In the genomic region with DNA sequence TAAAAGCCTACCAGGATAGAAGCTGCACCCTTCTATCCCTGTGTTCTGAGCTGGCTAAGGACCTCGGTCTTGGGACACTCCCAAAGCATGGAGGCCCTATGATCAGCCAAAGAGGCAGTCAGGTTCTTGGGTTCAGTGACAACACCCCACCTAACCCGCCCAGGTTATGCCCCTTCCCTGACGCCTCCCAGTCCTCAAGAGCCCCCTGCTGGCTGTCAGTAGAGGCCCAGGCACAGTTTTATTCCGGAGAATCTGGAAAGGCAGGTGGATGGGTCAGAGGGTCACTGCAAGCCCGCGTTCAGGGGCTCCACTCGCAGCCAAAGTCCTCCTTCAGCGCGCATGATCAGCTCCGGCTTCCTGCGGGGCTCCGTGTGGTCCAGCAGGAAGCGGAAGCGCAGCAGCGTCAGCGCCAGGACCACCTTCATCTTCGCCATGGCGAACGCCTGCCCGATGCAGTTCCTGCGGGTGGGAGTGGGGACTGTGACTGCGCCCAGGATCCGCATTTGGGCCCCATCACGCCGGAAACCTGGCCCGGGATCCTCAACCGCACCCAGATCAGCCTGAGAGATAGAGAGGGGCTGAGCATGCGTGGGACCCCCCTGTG, we compare ENCODE assay signal across 14 cellular contexts. TPM values are rescaled to one million over a fixed set of nuclear protein-coding genes. Genes with fewer than 3 reads are reported as not detected.
A peak's percentile ranks its signal among the peaks of the same experiment; 100 is the strongest.
DNase-seq lines count a peak whose midpoint lies in the region; ATAC-seq and TF ChIP-seq lines count a peak whose summit lies in the region.
"Had no signal": no experiment of that assay in that cellular context is flagged by ENCODE, and none has a peak within 500 bp of the region (broad histone marks: within the 10 kb centered on the region; RNA-seq: fewer than 3 reads in every experiment).

No MANE protein-coding gene starts in this region.

- no peaks in the 10 kb centered on the region for H3K9me2 ChIP-seq in MM.1S (replicated peaks; ENCODE audit: insufficient read depth, low read length)

- no peaks in the 10 kb centered on the region for H3F3A ChIP-seq in MM.1S (ENCODE audit: insufficient read depth, low read length)

- no peak overlapping the region for H3K27ac ChIP-seq in MM.1S (ENCODE audit: low read length)

- no peak overlapping the region for H3K4me3 ChIP-seq in MM.1S (ENCODE audit: low read length)

- H3K79me2 ChIP-seq in MM.1S (ENCODE audit: low read length) = no peaks in the 10 kb centered on the region

- no peaks in the 10 kb centered on the region for H4K20me1 ChIP-seq in MM.1S (ENCODE audit: insufficient read depth, low read length)

- peaks cover 99% of the 10 kb centered on the region for H3K27me3 ChIP-seq in MM.1S (replicated peaks; ENCODE audit: insufficient read depth, low read length)

- H2AFZ ChIP-seq in MM.1S (ENCODE audit: low read length) = no peak overlapping the region

- H3K4me2 ChIP-seq in MM.1S (ENCODE audit: low read depth, low read length) = no peak overlapping the region

- no peak for TF ChIP-seq POLR2A in GM18505 (IDR thresholded peaks at IDR 0.05; ENCODE audit: borderline replicate concordance, extremely low read depth, insufficient read depth, insufficient read length)

- H3K4me1 ChIP-seq in MM.1S (ENCODE audit: low read length) = no peaks in the 10 kb centered on the region

- H3K9me3 ChIP-seq in MM.1S (replicated peaks; ENCODE audit: insufficient read depth, low read length) = no peaks in the 10 kb centered on the region

- ATAC-seq in esophagus mucosa (peak; percentile 18), GM18505 (IDR thresholded peaks at IDR 0.05; ENCODE audit: unreplicated experiment) (no peak)

- TF ChIP-seq CTCF in MM.1S (IDR thresholded peaks at IDR 0.05; ENCODE audit: low read length) = peak; percentile 16; the same call in 1 of the 2 replicates

- DNase-seq in stimulated activated CD4-positive, alpha-beta T cell treated with anti-CD3 and anti-CD28 coated beads, Interleukin-1b, Interleukin-23, amount 100 ng/mL, for 48 hours = peak; percentile 4
- no peak for DNase-seq in stimulated activated CD4-positive, alpha-beta T cell treated with anti-CD3 and anti-CD28 coated beads, Interleukin-4, amount 100 ng/mL, for 1 hour
- no peak for DNase-seq in MM.1S
- no peak for DNase-seq in NCI-H226
- no peak for DNase-seq in MV-4-11 (lab: John Stamatoyannopoulos, UW)
- no peak for DNase-seq in SW 1271 (lab: John Stamatoyannopoulos, UW)
- DNase-seq: immature natural killer cell; naive B cell; NCI-H1417; stimulated activated CD4-positive, alpha-beta T cell treated with anti-CD3 and anti-CD28 coated beads, Interleukin-2, amount 100 ng/mL, for 48 hours; stimulated activated naive CD4-positive, alpha-beta T cell treated with Interleukin-2 at 50 U/mL for 16 hours had no signal

- no peaks in the 10 kb centered on the region for H3K36me3 ChIP-seq in MM.1S (replicated peaks; ENCODE audit: insufficient read depth, low read length)

- H3K9ac ChIP-seq in MM.1S (ENCODE audit: low read length) = no peak overlapping the region

RNA-seq across cellular contexts. Expression of gene OR10H3, which starts 22.3 kb away (rescaled TPM):
- not detected for total RNA-seq in esophagus mucosa
- total RNA-seq: T-helper 2 cell treated with Interferon-gamma antibody and Interleukin-4, amounts not matched to agents 100 ng/mL and 5 ng/mL, for 36 hours had no signal

RNA-seq across cellular contexts. Expression of gene OR10H5, which starts 27.4 kb away (rescaled TPM):
- not detected for total RNA-seq in esophagus mucosa
- total RNA-seq: T-helper 2 cell treated with Interferon-gamma antibody and Interleukin-4, amounts not matched to agents 100 ng/mL and 5 ng/mL, for 36 hours had no signal

RNA-seq across cellular contexts. Expression of gene OR10H2, which starts 32.2 kb away (rescaled TPM):
- not detected for total RNA-seq in esophagus mucosa
- total RNA-seq: T-helper 2 cell treated with Interferon-gamma antibody and Interleukin-4, amounts not matched to agents 100 ng/mL and 5 ng/mL, for 36 hours had no signal

RNA-seq across cellular contexts. Expression of gene OR10H1, which starts 55.4 kb away (rescaled TPM):
- not detected for total RNA-seq in esophagus mucosa
- total RNA-seq: T-helper 2 cell treated with Interferon-gamma antibody and Interleukin-4, amounts not matched to agents 100 ng/mL and 5 ng/mL, for 36 hours had no signal
